Comparison of ENCODE assay signal across 8 cellular contexts in the genomic region with DNA sequence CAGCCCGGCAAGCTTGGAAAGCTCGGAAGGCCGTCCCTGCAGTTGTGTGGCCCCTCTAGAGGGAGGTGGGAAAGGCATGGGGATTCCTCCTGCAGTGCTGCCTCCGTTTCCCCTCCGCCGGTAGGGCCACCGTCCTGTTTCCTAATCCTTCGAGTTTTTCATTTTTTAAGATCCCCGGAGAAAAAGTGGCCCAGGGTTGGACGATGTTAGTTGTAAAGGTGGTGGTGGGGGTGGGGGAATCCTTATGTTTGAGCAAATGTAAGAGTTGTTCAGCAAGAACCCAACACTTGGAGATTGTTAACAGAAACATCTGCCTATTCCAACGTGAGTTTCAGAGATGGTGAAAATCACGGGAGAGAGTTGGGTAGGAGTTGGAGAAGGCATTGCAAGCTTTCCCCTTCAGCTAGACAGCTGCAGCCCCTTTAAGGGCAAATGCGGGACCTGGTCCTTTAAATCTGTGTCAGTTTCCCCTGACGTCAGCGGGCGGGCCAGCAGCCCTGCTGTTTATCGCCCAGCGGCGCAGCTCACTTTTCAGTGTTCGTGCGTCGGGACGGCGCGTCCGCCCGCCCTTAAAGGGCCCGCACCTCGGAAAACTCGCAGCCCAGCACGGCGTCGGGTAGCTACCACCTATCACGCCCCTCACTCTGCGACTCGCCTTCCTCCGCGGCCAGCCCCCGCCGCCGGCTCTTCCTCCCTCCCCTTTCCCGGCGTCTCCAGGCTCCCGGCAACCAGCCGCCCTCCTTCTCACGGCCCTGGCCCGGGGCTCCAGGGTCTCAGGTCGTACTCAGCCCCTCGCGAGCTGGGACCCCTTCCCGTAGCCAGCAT. TPM values are rescaled to one million over a fixed set of nuclear protein-coding genes. Genes with fewer than 3 reads are reported as not detected.
DNase-seq lines count a peak whose midpoint lies in the region; ATAC-seq, FAIRE-seq and TF ChIP-seq lines count a peak whose summit lies in the region.

A gene (plus strand): TSS at position 534 of the 825 bp plus-strand sequence. CDS start 521 bp downstream, outside the sequence.

- no peaks in the 10 kb centered on the region for H3K27me3 ChIP-seq in adrenal gland
- H3K27me3 ChIP-seq in heart left ventricle, result no peaks in the 10 kb centered on the region

- H3K4me3 ChIP-seq in adrenal gland (peak within 1 kb of the TSS; percentile 50 to 97 (median 76)), heart left ventricle (peak within 1 kb of the TSS; percentile 75 to 96 (median 91))

- 1% methylated on average over 37 to 51 of the region's 51 CpGs for WGBS in adrenal gland, 4 donors
- WGBS in heart left ventricle, 4 donors, result 0 to 1% (median 1%) methylated on average over 49 to 51 of the region's 51 CpGs

- H3K9me3 Mint-ChIP-seq in type B pancreatic cell, result no peaks in the 10 kb centered on the region

- peak; percentile 90 for ATAC-seq in HG02852 (IDR thresholded peaks at IDR 0.05; ENCODE audit: unreplicated experiment)
- peak; percentile 93 to 96 (median 96) for ATAC-seq in heart left ventricle

- peak; percentile 97 for FAIRE-seq in GM12891 (lab: Jason Lieb, UNC)

- DNase-seq in GM12891 (ENCODE audit: insufficient read length, low spot score) (peak; percentile 80), NCI-H146 (lab: John Stamatoyannopoulos, UW) (peak; percentile 86), T-helper 1 cell (peak; percentile 74 to 93 (median 84)), adrenal gland (peak; percentile 91 to 98 (median 95)), heart left ventricle (peak; percentile 96 to 98 (median 96)), pons (ENCODE audit: low spot score) (peak; percentile 92), type B pancreatic cell (ENCODE audit: extremely low spot score, unreplicated experiment) (peak; percentile 90)

- peaks cover 6% of the 10 kb centered on the region for H3K36me3 Mint-ChIP-seq in type B pancreatic cell

- H3K4me3 Mint-ChIP-seq in type B pancreatic cell, result peak within 1 kb of the TSS; percentile 95

- peaks cover 0 to 14% of the 10 kb centered on the region in 2 donors for H3K36me3 ChIP-seq in adrenal gland (replicated peaks in 1 of 2)
- peaks cover 0 to 21% (median 17%) of the 10 kb centered on the region in 9 donors for H3K36me3 ChIP-seq in heart left ventricle

- H3K27me3 Mint-ChIP-seq in type B pancreatic cell, result no peaks in the 10 kb centered on the region

- peak within 1 kb of the TSS; percentile 91 for H3K27ac Mint-ChIP-seq in type B pancreatic cell

- peaks cover 40% of the 10 kb centered on the region for H3K4me1 Mint-ChIP-seq in type B pancreatic cell (ENCODE audit: unreplicated experiment)

- H3K27ac ChIP-seq in adrenal gland (peak within 1 kb of the TSS; percentile 55 to 93 (median 91)), heart left ventricle (peak within 1 kb of the TSS; percentile 77 to 98 (median 96))

- intact Hi-C loops in adrenal gland (cut with DNase I) (no loop called here), heart left ventricle (cut with DNase I) (loop anchor here in 5 of 10 donors (1.0 to 5.0 kb wide), 6 partner anchors 33 to 54 kb away; a partner anchor contains a TSS)

- TF ChIP-seq POLR2A in GM12891 (IDR thresholded peaks at IDR 0.05; ENCODE audit: low read depth, low read length) (peak; percentile 66), adrenal gland (IDR thresholded peaks at IDR 0.05) (peak; percentile 84 to 97), heart left ventricle (IDR thresholded peaks at IDR 0.05) (peak; percentile 90 to 96)

- H3K4me1 ChIP-seq in adrenal gland (replicated peaks in 1 of 2) (peaks cover 25 to 32% of the 10 kb centered on the region in 2 donors), heart left ventricle (peaks cover 0 to 43% (median 33%) of the 10 kb centered on the region in 12 donors)

- H3K9me3 ChIP-seq in adrenal gland (replicated peaks in 1 of 3), result no peaks in the 10 kb centered on the region
- H3K9me3 ChIP-seq in heart left ventricle, result no peaks in the 10 kb centered on the region

- TF ChIP-seq CTCF in adrenal gland (IDR thresholded peaks at IDR 0.05), result peak in 1 of 6 experiments; percentile 9
- no peak for TF ChIP-seq CTCF in heart left ventricle (IDR thresholded peaks at IDR 0.05)
- no peak for TF ChIP-seq CTCF in type B pancreatic cell (conservative IDR thresholded peaks at IDR 0.05)

TF ChIP-seq in GM12891, 5 proteins besides CTCF, POLR2A, EP300 and RAD21:
- TF ChIP-seq TAF1 (IDR thresholded peaks at IDR 0.05; ENCODE audit: low read depth, low read length) (no peak), POLR2AphosphoS5 (IDR thresholded peaks at IDR 0.05; ENCODE audit: low read depth, low read length) (peak; percentile 53; the same call in 1 of the 2 replicates)
TF ChIP-seq in GM12891: peak in this region for 1.

RNA-seq across cellular contexts. Expression of the gene that starts here (rescaled TPM):
- polyA plus RNA-seq in GM12891 (2012; ENCODE audit: low read depth, missing spikeins), result 11.1 TPM
- total RNA-seq in adrenal gland (10 to 100 TPM; 23.4 to 87.1 (median 44.5) TPM), heart left ventricle (10 to 100 TPM; 17.2 to 45.5 (median 22.2) TPM), type B pancreatic cell (ENCODE audit: low replicate concordance) (53.1 and 62.0 TPM in 2 replicates)
- polyA plus RNA-seq in adrenal gland (10 to 100 TPM; 27.7 to 75.1 (median 48.8) TPM), heart left ventricle (10 to 100 TPM; 13.9 to 14.5 TPM)

Comparison
In these comparisons a context has a peak if more than half of its experiments do, and no peak if none do; other contexts are left out.
1. Peak in every context shown above with its lines: DNase-seq, ATAC-seq, H3K4me3 ChIP-seq and H3K27ac ChIP-seq.